In genomic region chr9:136136127-136136445, GRCh38 we compare ENCODE assay signal across 35 cellular contexts.
"Had no signal": no experiment of that assay in that cellular context is flagged by ENCODE, and none has a peak within 500 bp of the region (broad histone marks: within the 10 kb centered on the region; RNA-seq: fewer than 3 reads in every experiment).

No MANE protein-coding gene starts in this region.

- H3K9me3 Mint-ChIP-seq: activated B cell treated with CpG ODN at 0.5 μM for 24 hours; activated CD4-positive, alpha-beta memory T cell treated with anti-CD3 and anti-CD28 coated beads, Interleukin-2, amount 10 ng/mL, durations not matched to agents 7 days and 5 days; activated CD4-positive, alpha-beta T cell treated with anti-CD3 and anti-CD28 coated beads, Interleukin-2, amount 10 ng/mL, durations not matched to agents 24 days and 14 days; activated naive CD4-positive, alpha-beta T cell treated with anti-CD3 and anti-CD28 coated beads, Interleukin-2, amount 10 ng/mL, durations not matched to agents 7 days and 5 days; activated naive CD4-positive, alpha-beta T cell treated with anti-CD3 and anti-CD28 coated beads, Interleukin-2, amount 50 U/mL, for 24 hours; activated naive CD8-positive, alpha-beta T cell treated with anti-CD3 and anti-CD28 coated beads, Interleukin-2, amount 10 ng/mL, durations not matched to agents 7 days and 5 days; activated naive CD8-positive, alpha-beta T cell treated with anti-CD3 and anti-CD28 coated beads, Interleukin-2, amount 50 U/mL, for 24 hours; activated T-cell treated with anti-CD3 and anti-CD28 coated beads, Interleukin-2, amount 50 U/mL, for 24 hours; activated T-helper 2 cell treated with anti-CD3 and anti-CD28 coated beads, Interferon-gamma antibody, Interleukin-2, Interleukin-4, amounts not matched to agents 10 μg/mL and 5 μg/mL and 100 μg/mL, durations not matched to agents 14 hours and 24 hours and 36 hours; central memory CD8-positive, alpha-beta T cell; T-helper 1 cell treated with Interleukin-12 subunit alpha and Interleukin-12 subunit beta and Interleukin-4 antibody, amounts not matched to agents 30 μg/mL and 1 μg/mL, for 36 hours; T-helper 2 cell treated with Interferon-gamma antibody and Interleukin-4, amounts not matched to agents 5 μg/mL and 100 μg/mL, for 36 hours had no signal

- H3K36me3 ChIP-seq: ascending aorta, cardiac muscle cell had no signal

- H3K36me3 Mint-ChIP-seq: activated CD8-positive, alpha-beta memory T cell treated with anti-CD3 and anti-CD28 coated beads, Interleukin-2, amount 10 ng/mL, durations not matched to agents 7 days and 5 days; activated naive CD4-positive, alpha-beta T cell treated with anti-CD3 and anti-CD28 coated beads, Interleukin-2, amount 10 ng/mL, durations not matched to agents 7 days and 5 days; activated naive CD4-positive, alpha-beta T cell treated with anti-CD3 and anti-CD28 coated beads, Interleukin-2, amount 50 U/mL, for 24 hours; activated naive CD8-positive, alpha-beta T cell; activated naive CD8-positive, alpha-beta T cell treated with anti-CD3 and anti-CD28 coated beads, Interleukin-2, amount 10 ng/mL, durations not matched to agents 7 days and 5 days; brain had no signal

- DNase-seq: activated B cell treated with CpG ODN at 0.5 μM for 24 hours; activated CD4-positive, alpha-beta memory T cell treated with anti-CD3 and anti-CD28 coated beads, Interleukin-2, amount 10 ng/mL, durations not matched to agents 7 days and 5 days; activated CD4-positive, alpha-beta T cell treated with anti-CD3 and anti-CD28 coated beads for 4 hours; activated CD4-positive, alpha-beta T cell treated with anti-CD3 and anti-CD28 coated beads, Interleukin-2, amount 10 ng/mL, durations not matched to agents 24 days and 14 days; activated CD4-positive, alpha-beta T cell treated with anti-CD3 and anti-CD28 coated beads, Interleukin-2, amount 50 U/mL, for 1 hour; activated CD4-positive, alpha-beta T cell treated with anti-CD3 and anti-CD28 coated beads, Interleukin-2, amount 50 U/mL, for 48 hours; activated CD4-positive, CD25-positive, alpha-beta regulatory T cell treated with anti-CD3 and anti-CD28 coated beads, Interleukin-2, amount 50 U/mL, for 72 hours; activated CD8-positive, alpha-beta memory T cell treated with anti-CD3 and anti-CD28 coated beads for 24 hours; activated CD8-positive, alpha-beta memory T cell treated with anti-CD3 and anti-CD28 coated beads, Interleukin-2, amount 10 ng/mL, durations not matched to agents 7 days and 5 days; activated CD8-positive, alpha-beta memory T cell treated with anti-CD3 and anti-CD28 coated beads, Interleukin-2, amount 50 U/mL, for 48 hours; activated CD8-positive, alpha-beta T cell treated with anti-CD3 and anti-CD28 coated beads, Interleukin-2, amount 10 ng/mL, durations not matched to agents 7 days and 5 days; activated effector memory CD4-positive, alpha-beta T cell treated with Interleukin-2 at 50 U/mL for 16 hours; activated gamma-delta T cell; activated naive CD4-positive, alpha-beta T cell treated with anti-CD3 and anti-CD28 coated beads, Interleukin-2, amount 10 ng/mL, durations not matched to agents 7 days and 5 days; activated naive CD4-positive, alpha-beta T cell treated with Interleukin-2 at 50 U/mL for 16 hours; activated naive CD8-positive, alpha-beta T cell treated with anti-CD3 and anti-CD28 coated beads, Interleukin-2, amount 10 ng/mL, durations not matched to agents 7 days and 5 days; activated naive CD8-positive, alpha-beta T cell treated with anti-CD3 and anti-CD28 coated beads, Interleukin-2, amount 50 U/mL, for 24 hours; activated T-cell treated with anti-CD3 and anti-CD28 coated beads, Interleukin-2, amount 50 U/mL, for 24 hours; activated T-cell treated with anti-CD3 and anti-CD28 coated beads, Interleukin-2, amount 50 U/mL, for 48 hours; amygdala; anterior cingulate cortex; caudate nucleus; cerebellar nuclear complex; T-helper 1 cell; T-helper 2 cell; T-helper 9 cell had no signal

- H3K4me3 Mint-ChIP-seq: activated B cell treated with CpG ODN at 0.5 μM for 24 hours; activated CD4-positive, alpha-beta memory T cell treated with anti-CD3 and anti-CD28 coated beads, Interleukin-2, amount 10 ng/mL, durations not matched to agents 7 days and 5 days; activated CD4-positive, alpha-beta T cell treated with anti-CD3 and anti-CD28 coated beads, Interleukin-2, amount 10 ng/mL, durations not matched to agents 24 days and 14 days; activated CD8-positive, alpha-beta memory T cell treated with anti-CD3 and anti-CD28 coated beads, Interleukin-2, amount 10 ng/mL, durations not matched to agents 7 days and 5 days; activated CD8-positive, alpha-beta T cell treated with anti-CD3 and anti-CD28 coated beads, Interleukin-2, amount 10 ng/mL, durations not matched to agents 7 days and 5 days; activated naive CD4-positive, alpha-beta T cell treated with anti-CD3 and anti-CD28 coated beads, Interleukin-2, amount 10 ng/mL, durations not matched to agents 7 days and 5 days; activated naive CD4-positive, alpha-beta T cell treated with anti-CD3 and anti-CD28 coated beads, Interleukin-2, amount 50 U/mL, for 24 hours; activated naive CD8-positive, alpha-beta T cell; activated naive CD8-positive, alpha-beta T cell treated with anti-CD3 and anti-CD28 coated beads, Interleukin-2, amount 10 ng/mL, durations not matched to agents 7 days and 5 days; activated naive CD8-positive, alpha-beta T cell treated with anti-CD3 and anti-CD28 coated beads, Interleukin-2, amount 50 U/mL, for 24 hours; activated T-cell treated with anti-CD3 and anti-CD28 coated beads, Interleukin-2, amount 50 U/mL, for 24 hours; brain; central memory CD8-positive, alpha-beta T cell; T-helper 1 cell treated with Interleukin-12 subunit alpha and Interleukin-12 subunit beta and Interleukin-4 antibody, amounts not matched to agents 30 μg/mL and 1 μg/mL, for 36 hours; T-helper 2 cell treated with Interferon-gamma antibody and Interleukin-4, amounts not matched to agents 5 μg/mL and 100 μg/mL, for 36 hours had no signal

- H3K9me3 ChIP-seq: ascending aorta had no signal

- H3K4me3 ChIP-seq: ascending aorta, cardiac muscle cell had no signal

- H3K4me1 Mint-ChIP-seq: activated CD4-positive, alpha-beta T cell treated with anti-CD3 and anti-CD28 coated beads, Interleukin-2, amount 10 ng/mL, durations not matched to agents 24 days and 14 days; activated CD8-positive, alpha-beta memory T cell treated with anti-CD3 and anti-CD28 coated beads, Interleukin-2, amount 10 ng/mL, durations not matched to agents 7 days and 5 days; activated naive CD8-positive, alpha-beta T cell treated with anti-CD3 and anti-CD28 coated beads, Interleukin-2, amount 10 ng/mL, durations not matched to agents 7 days and 5 days had no signal

- H3K27ac ChIP-seq: ascending aorta, cardiac muscle cell had no signal

- H3K27ac Mint-ChIP-seq: activated B cell treated with CpG ODN at 0.5 μM for 24 hours; activated CD4-positive, alpha-beta memory T cell treated with anti-CD3 and anti-CD28 coated beads, Interleukin-2, amount 10 ng/mL, durations not matched to agents 7 days and 5 days; activated CD4-positive, alpha-beta T cell treated with anti-CD3 and anti-CD28 coated beads, Interleukin-2, amount 10 ng/mL, durations not matched to agents 24 days and 14 days; activated CD8-positive, alpha-beta memory T cell treated with anti-CD3 and anti-CD28 coated beads, Interleukin-2, amount 10 ng/mL, durations not matched to agents 7 days and 5 days; activated CD8-positive, alpha-beta T cell treated with anti-CD3 and anti-CD28 coated beads, Interleukin-2, amount 10 ng/mL, durations not matched to agents 7 days and 5 days; activated naive CD4-positive, alpha-beta T cell treated with anti-CD3 and anti-CD28 coated beads, Interleukin-2, amount 10 ng/mL, durations not matched to agents 7 days and 5 days; activated naive CD4-positive, alpha-beta T cell treated with anti-CD3 and anti-CD28 coated beads, Interleukin-2, amount 50 U/mL, for 24 hours; activated naive CD8-positive, alpha-beta T cell; activated naive CD8-positive, alpha-beta T cell treated with anti-CD3 and anti-CD28 coated beads, Interleukin-2, amount 10 ng/mL, durations not matched to agents 7 days and 5 days; activated naive CD8-positive, alpha-beta T cell treated with anti-CD3 and anti-CD28 coated beads, Interleukin-2, amount 50 U/mL, for 24 hours; activated T-cell treated with anti-CD3 and anti-CD28 coated beads, Interleukin-2, amount 50 U/mL, for 24 hours; activated T-helper 2 cell treated with anti-CD3 and anti-CD28 coated beads, Interferon-gamma antibody, Interleukin-2, Interleukin-4, amounts not matched to agents 10 μg/mL and 5 μg/mL and 100 μg/mL, durations not matched to agents 14 hours and 24 hours and 36 hours; T-helper 1 cell treated with Interleukin-12 subunit alpha and Interleukin-12 subunit beta and Interleukin-4 antibody, amounts not matched to agents 30 μg/mL and 1 μg/mL, for 36 hours; T-helper 2 cell treated with Interferon-gamma antibody and Interleukin-4, amounts not matched to agents 5 μg/mL and 100 μg/mL, for 36 hours had no signal
